25 cellular contexts compared by ENCODE assay signal in genomic region chr6:28371280-28371679, GRCh38.
"Had no signal": no experiment of that assay in that cellular context is flagged by ENCODE, and none has a peak within 500 bp of the region (broad histone marks: within the 10 kb centered on the region; RNA-seq: fewer than 3 reads in every experiment).

No MANE protein-coding gene starts in this region.

- H3K4me1 ChIP-seq: ascending aorta, body of pancreas had no signal

- H3K4me3 Mint-ChIP-seq: activated CD4-positive, alpha-beta T cell treated with anti-CD3 and anti-CD28 coated beads, Interleukin-2, amount 10 ng/mL, durations not matched to agents 24 days and 14 days; activated CD8-positive, alpha-beta memory T cell treated with anti-CD3 and anti-CD28 coated beads, Interleukin-2, amount 10 ng/mL, durations not matched to agents 7 days and 5 days; activated naive CD4-positive, alpha-beta T cell treated with anti-CD3 and anti-CD28 coated beads, Interleukin-2, amount 50 U/mL, for 24 hours; activated T-cell treated with anti-CD3 and anti-CD28 coated beads, Interleukin-2, amount 50 U/mL, for 24 hours; activated T-helper 1 cell treated with anti-CD3 and anti-CD28 coated beads, Interleukin-12 subunit alpha, Interleukin-12 subunit beta, Interleukin-2, Interleukin-4 antibody, amounts not matched to agents 30 ng/mL and 10 ng/mL and 1 ng/mL, durations not matched to agents 14 hours and 24 hours and 36 hours; T-helper 17 cell; WTC11 had no signal

- H3K27ac ChIP-seq: ascending aorta, body of pancreas had no signal

- DNase-seq: activated CD4-positive, alpha-beta T cell treated with anti-CD3 and anti-CD28 coated beads for 1 hour; activated CD4-positive, alpha-beta T cell treated with anti-CD3 and anti-CD28 coated beads, Interleukin-2, amount 10 ng/mL, durations not matched to agents 24 days and 14 days; activated CD4-positive, alpha-beta T cell treated with anti-CD3 and anti-CD28 coated beads, Interleukin-2, amount 50 U/mL, for 48 hours; activated CD8-positive, alpha-beta memory T cell treated with anti-CD3 and anti-CD28 coated beads, Interleukin-2, amount 10 ng/mL, durations not matched to agents 7 days and 5 days; activated effector memory CD4-positive, alpha-beta T cell treated with Interleukin-2 at 50 U/mL for 16 hours; activated naive CD4-positive, alpha-beta T cell; activated T-cell treated with anti-CD3 and anti-CD28 coated beads, Interleukin-2, amount 50 U/mL, for 24 hours; body of pancreas; central memory CD4-positive, alpha-beta T cell; MM.1S; NCI-H1105; NCI-H1436; NCI-H1694 treated with DMSO at 0.1 percent for 48 hours; NCI-H2029 treated with DMSO at 0.1 percent for 48 hours; NCI-H345; NCI-H510A; NCI-H526 treated with DMSO at 0.1 percent for 48 hours; NCI-H82; SHP77; T-helper 17 cell; T-helper 9 cell had no signal

- H3K4me1 Mint-ChIP-seq: activated CD4-positive, alpha-beta T cell treated with anti-CD3 and anti-CD28 coated beads, Interleukin-2, amount 10 ng/mL, durations not matched to agents 24 days and 14 days; activated CD8-positive, alpha-beta memory T cell treated with anti-CD3 and anti-CD28 coated beads, Interleukin-2, amount 10 ng/mL, durations not matched to agents 7 days and 5 days; activated naive CD4-positive, alpha-beta T cell treated with anti-CD3 and anti-CD28 coated beads, Interleukin-2, amount 50 U/mL, for 24 hours; T-helper 17 cell; WTC11 had no signal

- H3K9me3 ChIP-seq: ascending aorta, body of pancreas had no signal

- H3K27me3 ChIP-seq: ascending aorta, body of pancreas had no signal

- H3K27ac Mint-ChIP-seq: activated CD4-positive, alpha-beta T cell treated with anti-CD3 and anti-CD28 coated beads, Interleukin-2, amount 10 ng/mL, durations not matched to agents 24 days and 14 days; activated CD8-positive, alpha-beta memory T cell treated with anti-CD3 and anti-CD28 coated beads, Interleukin-2, amount 10 ng/mL, durations not matched to agents 7 days and 5 days; activated naive CD4-positive, alpha-beta T cell treated with anti-CD3 and anti-CD28 coated beads, Interleukin-2, amount 50 U/mL, for 24 hours; activated T-cell treated with anti-CD3 and anti-CD28 coated beads, Interleukin-2, amount 50 U/mL, for 24 hours; activated T-helper 1 cell treated with anti-CD3 and anti-CD28 coated beads, Interleukin-12 subunit alpha, Interleukin-12 subunit beta, Interleukin-2, Interleukin-4 antibody, amounts not matched to agents 30 ng/mL and 10 ng/mL and 1 ng/mL, durations not matched to agents 14 hours and 24 hours and 36 hours; T-helper 17 cell; WTC11 had no signal

- H3K4me3 ChIP-seq: ascending aorta, body of pancreas had no signal

- H3K27me3 Mint-ChIP-seq: activated CD4-positive, alpha-beta T cell treated with anti-CD3 and anti-CD28 coated beads, Interleukin-2, amount 10 ng/mL, durations not matched to agents 24 days and 14 days; activated CD8-positive, alpha-beta memory T cell treated with anti-CD3 and anti-CD28 coated beads, Interleukin-2, amount 10 ng/mL, durations not matched to agents 7 days and 5 days; activated naive CD4-positive, alpha-beta T cell treated with anti-CD3 and anti-CD28 coated beads, Interleukin-2, amount 50 U/mL, for 24 hours; activated T-cell treated with anti-CD3 and anti-CD28 coated beads, Interleukin-2, amount 50 U/mL, for 24 hours; T-helper 17 cell had no signal

- H3K9me3 Mint-ChIP-seq: activated CD4-positive, alpha-beta T cell treated with anti-CD3 and anti-CD28 coated beads, Interleukin-2, amount 10 ng/mL, durations not matched to agents 24 days and 14 days; activated naive CD4-positive, alpha-beta T cell treated with anti-CD3 and anti-CD28 coated beads, Interleukin-2, amount 50 U/mL, for 24 hours; activated T-cell treated with anti-CD3 and anti-CD28 coated beads, Interleukin-2, amount 50 U/mL, for 24 hours; activated T-helper 1 cell treated with anti-CD3 and anti-CD28 coated beads, Interleukin-12 subunit alpha, Interleukin-12 subunit beta, Interleukin-2, Interleukin-4 antibody, amounts not matched to agents 30 ng/mL and 10 ng/mL and 1 ng/mL, durations not matched to agents 14 hours and 24 hours and 36 hours; WTC11 had no signal

- ATAC-seq: activated CD8-positive, alpha-beta memory T cell treated with anti-CD3 and anti-CD28 coated beads, Interleukin-2, amount 10 ng/mL, durations not matched to agents 7 days and 5 days; body of pancreas; T-helper 17 cell; WTC11 had no signal
